ENCODE assay signal across 1 cellular context in genomic region chr6:31899215-31899614, GRCh38.
TF ChIP-seq lines count a peak whose summit lies in the region.

No MANE protein-coding gene starts in this region.

TF ChIP-seq in neural cell, 6 proteins besides CTCF, POLR2A, EP300 and RAD21:
- TF ChIP-seq MXI1 (conservative IDR thresholded peaks at IDR 0.05; ENCODE audit: poor library complexity, severe bottlenecking): no peak
- no peak for TF ChIP-seq TAF1 (IDR thresholded peaks at IDR 0.05; ENCODE audit: low read depth)
- TF ChIP-seq POLR2AphosphoS5 (IDR thresholded peaks at IDR 0.05): no peak
- no peak for TF ChIP-seq REST (IDR thresholded peaks at IDR 0.05; ENCODE audit: borderline replicate concordance)
- TF ChIP-seq EZH2 (IDR thresholded peaks at IDR 0.05; ENCODE audit: borderline replicate concordance, insufficient read depth, low read length, poor library complexity, severe bottlenecking): no peak
- TF ChIP-seq SMC3 (conservative IDR thresholded peaks at IDR 0.05; ENCODE audit: poor library complexity): no peak
